1 cellular context compared by ENCODE assay signal in genomic region chr19:1905863-1906375, GRCh38.
TF ChIP-seq lines count a peak whose summit lies in the region.

No MANE protein-coding gene starts in this region.

TF ChIP-seq in H1, 55 proteins besides CTCF, POLR2A, EP300 and RAD21:
- TF ChIP-seq CREB1 (IDR thresholded peaks at IDR 0.05) (no peak), SIN3A (conservative IDR thresholded peaks at IDR 0.05 in 1 of 2, IDR thresholded peaks at IDR 0.05 in 1 of 2; ENCODE audit: low read depth in 1 of 2, low read length in 2 of 2) (no peak), HDAC2 (IDR thresholded peaks at IDR 0.05; ENCODE audit: borderline replicate concordance in 1 of 2, low read depth in 2 of 2, low read length in 2 of 2) (no peak), CEBPB (IDR thresholded peaks at IDR 0.05; ENCODE audit: low read depth, low read length) (no peak), RXRA (IDR thresholded peaks at IDR 0.05; ENCODE audit: insufficient read depth, low read depth, low read length) (no peak), RNF2 (IDR thresholded peaks at IDR 0.05; ENCODE audit: borderline replicate concordance, low read depth, low read length, missing control alignments, poor library complexity, severe bottlenecking) (no peak), NANOG (IDR thresholded peaks at IDR 0.05; ENCODE audit: insufficient read depth, low read depth, low read length, poor library complexity, severe bottlenecking) (no peak), CBX8 (IDR thresholded peaks at IDR 0.05; ENCODE audit: borderline replicate concordance, low read depth, low read length) (no peak), GTF2F1 (IDR thresholded peaks at IDR 0.05; ENCODE audit: borderline replicate concordance, low read depth, low read length) (no peak), POLR2AphosphoS5 (IDR thresholded peaks at IDR 0.05; ENCODE audit: low read depth, low read length) (no peak)
- TF ChIP-seq, protein P1, sequence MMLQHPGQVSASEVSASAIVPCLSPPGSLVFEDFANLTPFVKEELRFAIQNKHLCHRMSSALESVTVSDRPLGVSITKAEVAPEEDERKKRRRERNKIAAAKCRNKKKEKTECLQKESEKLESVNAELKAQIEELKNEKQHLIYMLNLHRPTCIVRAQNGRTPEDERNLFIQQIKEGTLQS (IDR thresholded peaks at IDR 0.05; ENCODE audit: insufficient read depth, low read depth, low read length): no peak
